Comparison of ENCODE assay signal across 19 cellular contexts in the genomic region with DNA sequence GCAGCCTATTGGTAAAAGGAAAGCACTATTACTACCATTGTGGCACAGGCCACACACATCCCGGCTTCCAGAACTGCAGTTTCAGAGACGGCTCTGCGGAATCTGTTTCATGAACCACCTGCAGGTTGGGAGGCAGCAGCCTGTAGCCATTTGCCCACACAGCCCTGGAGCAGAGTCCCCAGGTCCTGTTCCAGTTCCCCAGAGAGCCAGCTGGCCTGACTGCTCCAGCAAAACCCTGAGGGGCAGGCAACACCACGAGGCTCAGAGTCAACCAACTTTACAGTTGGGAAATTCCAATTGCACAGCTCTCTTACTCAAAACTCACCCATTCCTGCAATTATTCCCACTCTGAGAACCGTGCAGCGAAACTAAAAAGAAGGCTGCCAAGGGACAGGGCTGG.
"Had no signal": no experiment of that assay in that cellular context is flagged by ENCODE, and none has a peak within 500 bp of the region (broad histone marks: within the 10 kb centered on the region; RNA-seq: fewer than 3 reads in every experiment).

No MANE protein-coding gene starts in this region.

- H3K36me3 ChIP-seq: prostate gland, spleen, upper lobe of left lung had no signal

- H3K27me3 ChIP-seq: hepatocyte, spleen, testis, upper lobe of left lung had no signal

- ATAC-seq: activated CD8-positive, alpha-beta T cell treated with anti-CD3 and anti-CD28 coated beads, Interleukin-2, amount 10 ng/mL, durations not matched to agents 7 days and 5 days; activated naive CD8-positive, alpha-beta T cell treated with anti-CD3 and anti-CD28 coated beads, Interleukin-2, amount 50 U/mL, for 24 hours; foreskin keratinocyte; mucosa of descending colon had no signal

- H3K27ac ChIP-seq: foreskin keratinocyte, hepatocyte, prostate gland, spleen, testis, upper lobe of left lung, VCaP had no signal

- H3K9me3 ChIP-seq: mucosa of descending colon, prostate gland, spleen, testis, upper lobe of left lung had no signal

- H3K4me1 ChIP-seq: foreskin keratinocyte, prostate gland, spleen, upper lobe of left lung had no signal

- H3K4me1 Mint-ChIP-seq: activated naive CD8-positive, alpha-beta T cell treated with anti-CD3 and anti-CD28 coated beads, Interleukin-2, amount 50 U/mL, for 24 hours had no signal

- DNase-seq: activated CD4-positive, alpha-beta T cell treated with anti-CD3 and anti-CD28 coated beads for 1 hour; activated CD4-positive, alpha-beta T cell treated with anti-CD3 and anti-CD28 coated beads, Interleukin-2, amount 50 U/mL, for 1 hour; activated CD8-positive, alpha-beta T cell treated with anti-CD3 and anti-CD28 coated beads, Interleukin-2, amount 10 ng/mL, durations not matched to agents 7 days and 5 days; activated gamma-delta T cell; activated naive CD4-positive, alpha-beta T cell treated with anti-CD3 and anti-CD28 coated beads, Interleukin-2, amount 50 U/mL, for 16 hours; activated naive CD8-positive, alpha-beta T cell treated with anti-CD3 and anti-CD28 coated beads, Interleukin-2, amount 50 U/mL, for 24 hours; dermis blood vessel endothelial cell; effector CD8-positive, alpha-beta T cell; foreskin keratinocyte; mucosa of descending colon; spleen; stimulated activated CD4-positive, alpha-beta T cell treated with anti-CD3 and anti-CD28 coated beads, Interleukin-4, amount 100 ng/mL, for 1 hour; stimulated activated naive CD4-positive, alpha-beta T cell; testis had no signal

- H3K9me3 Mint-ChIP-seq: activated T-helper 1 cell treated with anti-CD3 and anti-CD28 coated beads, Interleukin-12 subunit alpha, Interleukin-12 subunit beta, Interleukin-2, Interleukin-4 antibody, amounts not matched to agents 30 ng/mL and 10 ng/mL and 1 ng/mL, durations not matched to agents 14 hours and 24 hours and 36 hours had no signal

- H3K27ac Mint-ChIP-seq: activated CD8-positive, alpha-beta T cell treated with anti-CD3 and anti-CD28 coated beads, Interleukin-2, amount 10 ng/mL, durations not matched to agents 7 days and 5 days; activated naive CD8-positive, alpha-beta T cell treated with anti-CD3 and anti-CD28 coated beads, Interleukin-2, amount 50 U/mL, for 24 hours; activated T-helper 1 cell treated with anti-CD3 and anti-CD28 coated beads, Interleukin-12 subunit alpha, Interleukin-12 subunit beta, Interleukin-2, Interleukin-4 antibody, amounts not matched to agents 30 ng/mL and 10 ng/mL and 1 ng/mL, durations not matched to agents 14 hours and 24 hours and 36 hours had no signal

- H3K4me2 ChIP-seq: hepatocyte had no signal

- H3K4me3 Mint-ChIP-seq: activated CD8-positive, alpha-beta T cell treated with anti-CD3 and anti-CD28 coated beads, Interleukin-2, amount 10 ng/mL, durations not matched to agents 7 days and 5 days; activated naive CD8-positive, alpha-beta T cell treated with anti-CD3 and anti-CD28 coated beads, Interleukin-2, amount 50 U/mL, for 24 hours; activated T-helper 1 cell treated with anti-CD3 and anti-CD28 coated beads, Interleukin-12 subunit alpha, Interleukin-12 subunit beta, Interleukin-2, Interleukin-4 antibody, amounts not matched to agents 30 ng/mL and 10 ng/mL and 1 ng/mL, durations not matched to agents 14 hours and 24 hours and 36 hours had no signal

- H3K4me3 ChIP-seq: hepatocyte, mucosa of descending colon, prostate gland, spleen, testis, upper lobe of left lung had no signal

- H3K79me2 ChIP-seq: hepatocyte had no signal

- H2AFZ ChIP-seq: hepatocyte had no signal
